8 cellular contexts compared by ENCODE assay signal in genomic region chr15:75367913-75368688, GRCh38. TPM values are rescaled to one million over a fixed set of nuclear protein-coding genes. Genes with fewer than 3 reads are reported as not detected.
A peak's percentile ranks its signal among the peaks of the same experiment; 100 is the strongest.
DNase-seq lines count a peak whose midpoint lies in the region; ATAC-seq, FAIRE-seq and TF ChIP-seq lines count a peak whose summit lies in the region.

MAN2C1 (minus strand) TSS chr15:75368607; CDS start chr15:75368583, 24 bp downstream.

- H3K4me1 ChIP-seq in BE2C (no peaks in the 10 kb centered on the region), kidney (ENCODE audit: control insufficient read depth in 1 of 2, insufficient read depth in 1 of 2, low read depth in 1 of 2, low read length in 2 of 2) (peaks cover 15 to 17% of the 10 kb centered on the region in 2 donors)

- ATAC-seq in HG03439 (IDR thresholded peaks at IDR 0.05; ENCODE audit: unreplicated experiment): peak; percentile 89

- peak; percentile 44 for FAIRE-seq in kidney (lab: Jason Lieb, UNC)

- DNase-seq in BE2C: peak; percentile 99
- DNase-seq in NCI-H510A (lab: John Stamatoyannopoulos, UW): peak; percentile 94
- peak; percentile 81 for DNase-seq in activated CD4-positive, alpha-beta T cell treated with anti-CD3 and anti-CD28 coated beads for 1 hour
- peak; percentile 95 for DNase-seq in cerebellum (ENCODE audit: low spot score)
- DNase-seq in kidney: peak; percentile 98
- DNase-seq in stimulated activated CD4-positive, alpha-beta T cell treated with anti-CD3 and anti-CD28 coated beads, Interleukin-15, amount 100 ng/mL, for 24 hours: peak; percentile 97

- H3K27ac ChIP-seq in kidney (ENCODE audit: low read depth in 2 of 2, low read length in 2 of 2): peak within 1 kb of the TSS; percentile 97 to 99

- TF ChIP-seq POLR2A in GM19193 (IDR thresholded peaks at IDR 0.05; ENCODE audit: extremely low read depth, insufficient read depth, insufficient read length): peak; percentile 97

- no peaks in the 10 kb centered on the region for H3K9me3 ChIP-seq in BE2C
- H3K9me3 ChIP-seq in kidney (ENCODE audit: control insufficient read depth in 1 of 2, low read length in 2 of 2): no peaks in the 10 kb centered on the region

- TF ChIP-seq CTCF in BE2C (IDR thresholded peaks at IDR 0.05; ENCODE audit: low read depth, low read length) (peak; percentile 94), kidney (IDR thresholded peaks at IDR 0.05; ENCODE audit: borderline replicate concordance, extremely low read depth, insufficient read depth) (peak; percentile 75)

- intact Hi-C loops in kidney (cut with DNase I): no loop called here

- H3K4me3 ChIP-seq in BE2C (ENCODE audit: low read depth, low read length) (peak within 1 kb of the TSS; percentile 80), kidney (ENCODE audit: low read length in 2 of 2) (peak within 1 kb of the TSS; percentile 84 to 92)

- peaks cover 23% of the 10 kb centered on the region for H3K36me3 ChIP-seq in BE2C
- peaks cover 36 to 49% of the 10 kb centered on the region in 2 donors for H3K36me3 ChIP-seq in kidney (ENCODE audit: control insufficient read depth in 1 of 2, insufficient read depth in 2 of 2, low read length in 2 of 2)

- peak within 1 kb of the TSS; percentile 85 to 93 for H3K9ac ChIP-seq in kidney (ENCODE audit: low read length in 2 of 2)

- no peaks in the 10 kb centered on the region for H3K27me3 ChIP-seq in BE2C

RNA-seq across cellular contexts. Expression of gene MAN2C1, which starts in this region (rescaled TPM):
- polyA plus RNA-seq in BE2C (2012; ENCODE audit: insufficient read depth, insufficient read length, low read depth): 161 TPM
- total RNA-seq in cerebellum (97.6 TPM), kidney (246 TPM)
- polyA plus RNA-seq in kidney (ENCODE audit: insufficient read depth, low read depth, low replicate concordance): 126 TPM

Comparison
In these comparisons a context has a peak if more than half of its experiments do, and no peak if none do; other contexts are left out.
1. Peak in every context shown above with its lines: DNase-seq, ATAC-seq, H3K4me3 ChIP-seq and H3K27ac ChIP-seq.